In the genomic region with DNA sequence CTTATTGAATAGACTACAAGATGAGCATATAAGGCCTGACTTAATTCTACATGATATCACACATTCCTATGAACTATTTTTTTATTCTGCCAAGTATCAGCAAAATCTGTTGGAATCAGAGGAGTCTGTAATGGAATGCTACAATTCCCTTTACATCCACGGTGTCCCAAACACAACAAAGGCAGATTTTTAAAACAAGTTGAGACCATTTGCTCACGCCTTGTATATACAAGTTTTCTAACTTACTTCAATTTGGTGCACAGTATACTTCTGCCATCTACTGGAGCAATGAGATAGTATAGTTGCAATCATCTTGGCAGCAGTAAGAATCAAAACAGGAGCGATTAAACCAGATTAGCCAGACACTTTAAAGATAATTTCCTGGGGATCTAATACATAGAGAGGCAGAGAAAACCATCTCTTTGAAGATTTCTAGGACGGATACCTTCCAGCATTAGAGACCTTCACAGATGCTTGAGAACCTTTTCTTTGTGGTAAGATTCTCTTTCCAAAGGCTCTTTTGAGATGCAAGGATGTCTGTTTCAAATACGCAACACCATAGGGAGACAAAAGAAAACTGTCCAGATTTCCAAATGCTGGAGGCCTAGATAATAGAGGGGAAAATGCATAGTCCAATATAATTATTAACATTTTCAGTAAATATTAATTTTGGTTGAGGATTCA, we compare ENCODE assay signal across 8 cellular contexts.
DNase-seq lines count a peak whose midpoint lies in the region; ATAC-seq and TF ChIP-seq lines count a peak whose summit lies in the region.
"Had no signal": no experiment of that assay in that cellular context is flagged by ENCODE, and none has a peak within 500 bp of the region (broad histone marks: within the 10 kb centered on the region; RNA-seq: fewer than 3 reads in every experiment).

No MANE protein-coding gene starts in this region.

- TF ChIP-seq CTCF in Loucy (conservative IDR thresholded peaks at IDR 0.05; ENCODE audit: low read length) (peak; percentile 47), body of pancreas (IDR thresholded peaks at IDR 0.05) (peak in 6 of 7 experiments; percentile 20 to 60 (median 36)), Calu3 (IDR thresholded peaks at IDR 0.05; ENCODE audit: unreplicated experiment) (no peak), sigmoid colon (IDR thresholded peaks at IDR 0.05) (no peak)

- CTCF ChIA-PET in Calu3 (lab: Charles Lee), result no interaction called here

- DNase-seq in body of pancreas (no peak), pons (ENCODE audit: low spot score) (peak; percentile 51), Calu3 (no peak), mucosa of gallbladder (ENCODE audit: low spot score) (no peak), sigmoid colon (no peak)

- no peaks in the 10 kb centered on the region for H4K20me1 ChIP-seq in Loucy (ENCODE audit: insufficient read depth, low read length, poor library complexity, severe bottlenecking)

- no peak overlapping the region for H3K27ac Mint-ChIP-seq in Calu3 (ENCODE audit: unreplicated experiment)
- H3K27ac Mint-ChIP-seq: T-helper 1 cell treated with Interleukin-12 subunit alpha and Interleukin-12 subunit beta and Interleukin-4 antibody, amounts not matched to agents 30 μg/mL and 1 μg/mL, for 36 hours had no signal

- ATAC-seq in GM18502 (IDR thresholded peaks at IDR 0.05; ENCODE audit: poor library complexity, unreplicated experiment), result peak; percentile 62
- no peak for ATAC-seq in body of pancreas

- no peak overlapping the region for H3K4me3 ChIP-seq in Loucy (ENCODE audit: low read length, poor library complexity, severe bottlenecking)
- no peak overlapping the region for H3K4me3 ChIP-seq in body of pancreas
- no peak overlapping the region for H3K4me3 ChIP-seq in sigmoid colon

- H3K4me3 Mint-ChIP-seq in Calu3 (ENCODE audit: low read depth, unreplicated experiment), result no peak overlapping the region
- H3K4me3 Mint-ChIP-seq: T-helper 1 cell treated with Interleukin-12 subunit alpha and Interleukin-12 subunit beta and Interleukin-4 antibody, amounts not matched to agents 30 μg/mL and 1 μg/mL, for 36 hours had no signal

- no peak overlapping the region for H3K9ac ChIP-seq in Loucy (ENCODE audit: low read depth, low read length, poor library complexity, severe bottlenecking)

- no peak overlapping the region for H3K4me2 ChIP-seq in Loucy (ENCODE audit: low read depth, low read length, poor library complexity, severe bottlenecking)

- H2AFZ ChIP-seq in Loucy (ENCODE audit: low read length), result no peak overlapping the region

- no peaks in the 10 kb centered on the region for H3F3A ChIP-seq in Loucy (ENCODE audit: low read depth)

- no peaks in the 10 kb centered on the region for H3K9me3 Mint-ChIP-seq in Calu3 (ENCODE audit: low read depth, unreplicated experiment)

- H3K79me2 ChIP-seq in Loucy (ENCODE audit: insufficient read depth, low read length), result no peaks in the 10 kb centered on the region

- no peaks in the 10 kb centered on the region for H3K36me3 ChIP-seq in Loucy (ENCODE audit: insufficient read depth, low read length)
- H3K36me3 ChIP-seq in body of pancreas (replicated peaks in 1 of 2; ENCODE audit: insufficient read depth in 1 of 2, low read depth in 2 of 2), result no peaks in the 10 kb centered on the region
- H3K36me3 ChIP-seq in sigmoid colon, result no peaks in the 10 kb centered on the region

- intact Hi-C loops in body of pancreas (cut with DNase I), result no loop called here
- intact Hi-C loops in Calu3 (cut with micrococcal nuclease; ENCODE audit: unreplicated experiment), result loop anchor here (10.0 kb wide), 1 partner anchor 171 kb away; no protein-coding TSS in a partner anchor
- intact Hi-C loops in sigmoid colon (cut with DNase I), result no loop called here

- no peak for TF ChIP-seq EP300 in sigmoid colon (IDR thresholded peaks at IDR 0.05)

- H3K4me1 Mint-ChIP-seq in Calu3 (ENCODE audit: low read depth, unreplicated experiment), result no peaks in the 10 kb centered on the region

- H3K27me3 Mint-ChIP-seq in Calu3 (ENCODE audit: unreplicated experiment), result no peaks in the 10 kb centered on the region

- no peak for TF ChIP-seq POLR2A in body of pancreas (IDR thresholded peaks at IDR 0.05)
- no peak for TF ChIP-seq POLR2A in sigmoid colon (IDR thresholded peaks at IDR 0.05)

- 31 to 32% methylated on average over 5 of the region's 5 CpGs for WGBS in body of pancreas, 2 donors
- 40 to 56% methylated on average over 5 of the region's 5 CpGs for WGBS in sigmoid colon, 2 donors

- H3K4me1 ChIP-seq in Loucy (ENCODE audit: insufficient read depth, low read length, poor library complexity, severe bottlenecking) (no peaks in the 10 kb centered on the region), body of pancreas (no peaks in the 10 kb centered on the region), sigmoid colon (no peaks in the 10 kb centered on the region)

- H3K36me3 Mint-ChIP-seq in Calu3 (ENCODE audit: insufficient read depth, unreplicated experiment), result no peaks in the 10 kb centered on the region

- H3K9me2 ChIP-seq in Loucy (replicated peaks; ENCODE audit: low read depth, low read length), result no peaks in the 10 kb centered on the region

- H3K9me3 ChIP-seq in Loucy (ENCODE audit: insufficient read depth, low read depth, low read length) (no peaks in the 10 kb centered on the region), body of pancreas (no peaks in the 10 kb centered on the region), sigmoid colon (no peaks in the 10 kb centered on the region)

- H3K27me3 ChIP-seq in Loucy (ENCODE audit: insufficient read depth, low read length, poor library complexity, severe bottlenecking), result no peaks in the 10 kb centered on the region
- H3K27me3 ChIP-seq in body of pancreas, result no peaks in the 10 kb centered on the region
- no peaks in the 10 kb centered on the region for H3K27me3 ChIP-seq in sigmoid colon

- H3K27ac ChIP-seq in body of pancreas, result no peak overlapping the region
- no peak overlapping the region for H3K27ac ChIP-seq in sigmoid colon

- BruUV-seq in Calu3 (replicated peaks; lab: Mats Ljungman, UMichigan), result no TSS peak

Comparison
In these comparisons a context has a peak if more than half of its experiments do, and no peak if none do; other contexts are left out.
1. CTCF ChIP-seq: peak in Loucy (single experiment) and body of pancreas (6 of 7); none in Calu3 (single experiment) and sigmoid colon (0 of 4).